ENCODE assay signal across 28 cellular contexts in the genomic region with DNA sequence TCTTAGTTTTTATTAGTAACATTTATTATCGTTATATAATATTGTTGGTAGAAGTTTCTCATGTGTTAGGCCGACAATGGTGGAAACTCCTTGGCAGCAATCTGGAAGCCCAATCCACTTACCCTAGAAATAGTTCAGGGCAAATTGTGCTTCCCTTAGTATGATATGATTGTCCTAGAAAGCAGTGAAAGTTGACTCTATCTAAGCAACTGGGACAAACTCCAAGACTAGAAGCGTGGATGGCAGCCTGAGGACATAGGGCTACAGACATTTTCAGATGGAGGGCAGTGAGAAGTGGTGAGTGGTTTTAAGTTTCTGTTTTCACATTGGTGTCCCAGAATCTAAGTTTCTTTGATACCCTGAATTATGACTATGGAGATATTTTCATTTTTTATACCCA.
"Had no signal": no experiment of that assay in that cellular context is flagged by ENCODE, and none has a peak within 500 bp of the region (broad histone marks: within the 10 kb centered on the region; RNA-seq: fewer than 3 reads in every experiment).

No MANE protein-coding gene starts in this region.

- H3K9ac ChIP-seq: neural progenitor cell, parathyroid adenoma had no signal

- H3K36me3 ChIP-seq: neural progenitor cell, ovary, spleen, suprapubic skin, tibial artery, transverse colon, upper lobe of right lung, uterus had no signal

- H3K9me3 ChIP-seq: ovary, suprapubic skin, testis, tibial artery, transverse colon, upper lobe of right lung, uterus had no signal

- H3K4me3 ChIP-seq: neural progenitor cell, ovary, psoas muscle, skin epidermis, smooth muscle cell, spleen, suprapubic skin, testis, tibial artery, transverse colon, upper lobe of right lung, uterus had no signal

- ATAC-seq: naive thymus-derived CD4-positive, alpha-beta T cell; natural killer cell; psoas muscle; sciatic nerve; stimulated activated memory B cell treated with anti-CD40 and anti-IgM and Interleukin-4, amounts not matched to agents 10 μg/mL and 1 μg/mL and 100 μg/mL, for 72 hours; stimulated activated naive CD8-positive, alpha-beta T cell treated with anti-CD3 and anti-CD28 coated beads, Interleukin-15, amount 100 ng/mL, for 72 hours; stimulated activated naive CD8-positive, alpha-beta T cell treated with anti-CD3 and anti-CD28 coated beads, Interleukin-15, Interleukin-2, amounts not matched to agents 100 U/mL and 50 U/mL, for 24 hours; upper lobe of right lung had no signal

- H3K4me1 ChIP-seq: parathyroid adenoma, spleen, suprapubic skin, testis, tibial artery, transverse colon, upper lobe of right lung, uterus had no signal

- H3K4me2 ChIP-seq: neural progenitor cell, smooth muscle cell had no signal

- H3K27ac ChIP-seq: neural progenitor cell, ovary, parathyroid adenoma, psoas muscle, skin epidermis, spleen, suprapubic skin, testis, tibial artery, transverse colon, upper lobe of right lung, uterus had no signal

- H3K27me3 ChIP-seq: neural progenitor cell, ovary, spleen, suprapubic skin, testis, tibial artery, transverse colon, upper lobe of right lung, uterus had no signal

- DNase-seq: naive thymus-derived CD4-positive, alpha-beta T cell; natural killer cell; occipital lobe; ovary; posterior cingulate gyrus; psoas muscle; spleen; stimulated activated CD4-positive, alpha-beta T cell treated with anti-CD3 and anti-CD28 coated beads, Interleukin-12 subunit alpha, Interleukin-12 subunit beta, amount 100 ng/mL, for 4 hours; stimulated activated CD4-positive, alpha-beta T cell treated with anti-CD3 and anti-CD28 coated beads, Interleukin-1b, Interleukin-23, amount 100 ng/mL, for 48 hours; stimulated activated CD4-positive, alpha-beta T cell treated with anti-CD3 and anti-CD28 coated beads, Interleukin-4, amount 100 ng/mL, for 1 hour; stimulated activated CD4-positive, alpha-beta T cell treated with anti-CD3 and anti-CD28 coated beads, Interleukin-4, amount 100 ng/mL, for 4 hours; stimulated activated CD8-positive, alpha-beta memory T cell treated with anti-CD3 and anti-CD28 coated beads, Interleukin-4, amount 100 ng/mL, for 48 hours; stimulated activated naive CD4-positive, alpha-beta T cell; stimulated activated naive CD8-positive, alpha-beta T cell treated with anti-CD3 and anti-CD28 coated beads, Interleukin-15, amount 100 ng/mL, for 72 hours; stimulated activated naive CD8-positive, alpha-beta T cell treated with anti-CD3 and anti-CD28 coated beads, Interleukin-15, Interleukin-2, amounts not matched to agents 100 U/mL and 50 U/mL, for 24 hours; substantia nigra; testis; tibial artery; transverse colon; upper lobe of right lung; uterus had no signal

- H2AFZ ChIP-seq: neural progenitor cell, parathyroid adenoma had no signal
